ENCODE assay signal across 8 cellular contexts in the genomic region with DNA sequence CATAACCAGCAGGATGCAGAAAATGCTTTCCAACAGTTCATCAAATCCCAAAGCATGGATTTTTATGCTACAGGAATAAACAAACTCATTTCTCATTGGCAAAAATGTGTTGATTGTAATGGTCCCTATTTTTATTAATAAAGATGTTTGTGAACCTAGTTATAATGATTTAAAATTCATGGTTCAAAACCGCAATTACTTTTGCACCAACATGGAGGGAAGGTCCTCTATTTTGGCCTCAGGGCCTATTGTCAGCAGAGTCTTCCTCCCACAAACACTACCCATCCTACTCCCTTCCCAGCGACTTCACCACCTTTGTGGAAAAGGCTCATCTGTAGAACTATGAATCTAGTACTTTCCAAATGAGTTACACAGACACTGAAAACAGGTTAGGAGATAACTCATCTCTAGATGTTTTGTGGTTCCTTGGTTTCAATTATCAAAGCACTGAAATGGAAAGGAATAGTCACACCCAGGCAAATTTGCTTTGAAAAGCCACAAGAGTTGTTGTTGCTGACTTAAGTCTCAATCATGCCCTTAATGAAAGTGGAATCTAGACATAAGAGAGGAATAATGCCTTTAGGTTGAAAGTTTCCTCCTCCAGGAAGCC. TPM values are rescaled to one million over a fixed set of nuclear protein-coding genes. Genes with fewer than 3 reads are reported as not detected.
DNase-seq lines count a peak whose midpoint lies in the region; ATAC-seq lines count a peak whose summit lies in the region.
"Had no signal": no experiment of that assay in that cellular context is flagged by ENCODE, and none has a peak within 500 bp of the region (broad histone marks: within the 10 kb centered on the region; RNA-seq: fewer than 3 reads in every experiment).

No MANE protein-coding gene starts in this region.

- peak; percentile 47 for DNase-seq in renal cortical epithelial cell (ENCODE audit: low read depth)
- no peak for DNase-seq in hypothalamus (lab: John Stamatoyannopoulos, UW)
- DNase-seq in NCI-H146 treated with DMSO at 0.1 percent for 48 hours (lab: John Stamatoyannopoulos, UW; ENCODE audit: unreplicated experiment): no peak
- DNase-seq in SW 1271 (lab: John Stamatoyannopoulos, UW): no peak
- DNase-seq: caudate nucleus had no signal

- ATAC-seq in GM18873 (IDR thresholded peaks at IDR 0.05; ENCODE audit: low FRiP score, unreplicated experiment) (peak; percentile 89), GM21529 (IDR thresholded peaks at IDR 0.05; ENCODE audit: unreplicated experiment) (peak; percentile 90), HG03469 (IDR thresholded peaks at IDR 0.05; ENCODE audit: unreplicated experiment) (peak; percentile 79)

RNA-seq across cellular contexts. Expression of a gene that starts 59.4 kb away (rescaled TPM):
- total RNA-seq in renal cortical epithelial cell: 8.5 and 18.6 TPM in 2 replicates
